Comparison of ENCODE assay signal across 15 cellular contexts in genomic region chr5:132251220-132251725, GRCh38. TPM values are rescaled to one million over a fixed set of nuclear protein-coding genes. Genes with fewer than 3 reads are reported as not detected.
DNase-seq lines count a peak whose midpoint lies in the region; ATAC-seq and TF ChIP-seq lines count a peak whose summit lies in the region.
"Had no signal": no experiment of that assay in that cellular context is flagged by ENCODE, and none has a peak within 500 bp of the region (broad histone marks: within the 10 kb centered on the region; RNA-seq: fewer than 3 reads in every experiment).

No MANE protein-coding gene starts in this region.

- H3K9ac ChIP-seq in mammary epithelial cell (ENCODE audit: insufficient read depth, low read length) = no peak overlapping the region

- H3K36me3 Mint-ChIP-seq in MCF 10A (ENCODE audit: insufficient read depth, unreplicated experiment) = peaks cover 4% of the 10 kb centered on the region
- H3K36me3 Mint-ChIP-seq: brain; stimulated activated memory B cell treated with anti-CD40 and anti-IgM and Interleukin-4, amounts not matched to agents 10 μg/mL and 1 μg/mL and 100 μg/mL, for 72 hours had no signal

- in situ Hi-C loops in mammary epithelial cell (cut with MboI; ENCODE audit: low sequenced_read_pairs in 2 of 2) = no loop called here

- 96% methylated on average over 9 of the region's 10 CpGs for WGBS in mammary epithelial cell (ENCODE audit: low coverage, missing lambda C conversion rate)

- H4K20me1 ChIP-seq in mammary epithelial cell (ENCODE audit: insufficient read depth, low read length) = no peaks in the 10 kb centered on the region

- H3K4me3 Mint-ChIP-seq in MCF 10A (ENCODE audit: unreplicated experiment) = no peak overlapping the region
- H3K4me3 Mint-ChIP-seq: activated T-cell treated with anti-CD3 and anti-CD28 coated beads, Interleukin-2, amount 50 U/mL, for 24 hours; brain; stimulated activated memory B cell treated with anti-CD40 and anti-IgM and Interleukin-4, amounts not matched to agents 10 μg/mL and 1 μg/mL and 100 μg/mL, for 72 hours had no signal

- H3K27me3 Mint-ChIP-seq in MCF 10A (ENCODE audit: insufficient read depth, unreplicated experiment) = no peaks in the 10 kb centered on the region

- intact Hi-C loops in MCF 10A (cut with micrococcal nuclease) = no loop called here
- intact Hi-C loops in mammary epithelial cell (cut with micrococcal nuclease) = no loop called here

- no peak for DNase-seq in MCF 10A (ENCODE audit: unreplicated experiment)
- DNase-seq in mammary epithelial cell = no peak
- peak in 48 of 61 donors; percentile 23 to 87 (median 58) for DNase-seq in caudate nucleus (lab: John Stamatoyannopoulos, UW)
- DNase-seq in myocyte (ENCODE audit: low read depth) = peak; percentile 98
- peak; percentile 38 for DNase-seq in ureter (ENCODE audit: low spot score)
- DNase-seq: activated T-cell treated with anti-CD3 and anti-CD28 coated beads, Interleukin-2, amount 50 U/mL, for 24 hours; NCI-H187 treated with DMSO at 0.1 percent for 48 hours; stimulated activated CD4-positive, alpha-beta T cell treated with anti-CD3 and anti-CD28 coated beads, Interleukin-2, amount 100 ng/mL, for 48 hours had no signal

- no peaks in the 10 kb centered on the region for H3K79me2 ChIP-seq in mammary epithelial cell (ENCODE audit: insufficient read depth, low read length)

- H3K27ac Mint-ChIP-seq in MCF 10A (ENCODE audit: low read depth, unreplicated experiment) = peak overlapping the region; percentile 70
- H3K27ac Mint-ChIP-seq: activated T-cell treated with anti-CD3 and anti-CD28 coated beads, Interleukin-2, amount 50 U/mL, for 24 hours; progenitor cell of endocrine pancreas; stimulated activated memory B cell treated with anti-CD40 and anti-IgM and Interleukin-4, amounts not matched to agents 10 μg/mL and 1 μg/mL and 100 μg/mL, for 72 hours had no signal

- peaks cover 26% of the 10 kb centered on the region for H3K4me1 Mint-ChIP-seq in MCF 10A (ENCODE audit: insufficient read depth, unreplicated experiment)
- H3K4me1 Mint-ChIP-seq: stimulated activated memory B cell treated with anti-CD40 and anti-IgM and Interleukin-4, amounts not matched to agents 10 μg/mL and 1 μg/mL and 100 μg/mL, for 72 hours had no signal

- H2AFZ ChIP-seq in mammary epithelial cell (ENCODE audit: low read depth, low read length) = no peak overlapping the region

- H3K27me3 ChIP-seq in mammary epithelial cell (ENCODE audit: insufficient read depth, low read length) = no peaks in the 10 kb centered on the region
- H3K27me3 ChIP-seq: SJSA1 had no signal

- TF ChIP-seq CTCF in MCF 10A (IDR thresholded peaks at IDR 0.05; ENCODE audit: unreplicated experiment) = no peak
- TF ChIP-seq CTCF in mammary epithelial cell (conservative IDR thresholded peaks at IDR 0.05 in 1 of 2, IDR thresholded peaks at IDR 0.05 in 1 of 2; ENCODE audit: extremely low read depth in 1 of 2, insufficient read depth in 1 of 2, low read depth in 1 of 2, low read length in 2 of 2) = no peak

- H3K36me3 ChIP-seq in mammary epithelial cell (ENCODE audit: insufficient read depth, low read length) = no peaks in the 10 kb centered on the region
- H3K36me3 ChIP-seq: SJSA1 had no signal

- H3K27ac ChIP-seq in mammary epithelial cell (ENCODE audit: insufficient read depth, low read depth, low read length) (no peak overlapping the region), caudate nucleus (ENCODE audit: low read depth, low read length) (peak overlapping the region; percentile 52)
- H3K27ac ChIP-seq: SJSA1 had no signal

- POLR2A ChIA-PET in MCF 10A (lab: Yijun Ruan, JAX) = interaction anchor here (0.6 to 2.6 kb wide), 2 partner anchors 11 to 42 kb away, joined by 4 to 11 read pairs; partner anchors contain the start of gene SLC22A4

- no TSS peak for BruUV-seq in MCF 10A (replicated peaks; lab: Mats Ljungman, UMichigan)
- no TSS peak for BruUV-seq in mammary epithelial cell (replicated peaks; lab: Mats Ljungman, UMichigan)

- H3K9me3 Mint-ChIP-seq in MCF 10A (ENCODE audit: unreplicated experiment) = peaks cover 7% of the 10 kb centered on the region

- ATAC-seq in GM21576 (IDR thresholded peaks at IDR 0.05; ENCODE audit: unreplicated experiment) = no peak
- ATAC-seq in HG03432 (IDR thresholded peaks at IDR 0.05; ENCODE audit: unreplicated experiment) = no peak
- no peak for ATAC-seq in HG03521 (IDR thresholded peaks at IDR 0.05; ENCODE audit: unreplicated experiment)
- ATAC-seq: stimulated activated memory B cell treated with anti-CD40 and anti-IgM and Interleukin-4, amounts not matched to agents 10 μg/mL and 1 μg/mL and 100 μg/mL, for 72 hours had no signal

- H3K4me2 ChIP-seq in mammary epithelial cell (ENCODE audit: insufficient read depth, low read depth, low read length) = no peak overlapping the region

- H3K4me1 ChIP-seq in mammary epithelial cell (ENCODE audit: insufficient read depth, low read length) = peaks cover 9% of the 10 kb centered on the region

- CTCF ChIA-PET in MCF 10A (lab: Yijun Ruan, JAX) (interaction anchor here (0.6 to 10.9 kb wide), 10 partner anchors 9 to 186 kb away, joined by 3 to 181 read pairs (median 6); no protein-coding TSS in a partner anchor), mammary epithelial cell (lab: Charles Lee; ENCODE audit: low non-redundant PET) (no interaction called here)

- no peak overlapping the region for H3K4me3 ChIP-seq in mammary epithelial cell (replicated peaks in 1 of 3; ENCODE audit: insufficient read depth in 1 of 3, low read depth in 2 of 3, low read length in 3 of 3)
- H3K4me3 ChIP-seq: SJSA1 had no signal

- dilution Hi-C loops in mammary epithelial cell (cut with HindIII; ENCODE audit: low sequenced_read_pairs) = no loop called here

- H3K9me3 ChIP-seq in mammary epithelial cell (replicated peaks; ENCODE audit: insufficient read depth, low read length) = no peaks in the 10 kb centered on the region
- H3K9me3 ChIP-seq: SJSA1 had no signal

RNA-seq across cellular contexts. Expression of gene PDLIM4, which starts 6.2 kb away (rescaled TPM):
- total RNA-seq in MCF 10A (2022) = 91.4 and 101 TPM in 2 replicates
- total RNA-seq in mammary epithelial cell = 100 to 1,000 TPM; 101 to 217 TPM
- 120 TPM for polyA plus RNA-seq in mammary epithelial cell
- polyA minus RNA-seq in mammary epithelial cell = 48.5 TPM
- total RNA-seq in myocyte = 220 and 230 TPM in 2 replicates
- 371 TPM for polyA plus RNA-seq in myocyte (2012)
- 33.9 TPM for total RNA-seq in ureter

RNA-seq across cellular contexts. Expression of gene P4HA2, which starts 23.6 kb away (rescaled TPM):
- total RNA-seq in MCF 10A (2022) = 53.1 and 91.1 TPM in 2 replicates
- total RNA-seq in mammary epithelial cell = 100 to 1,000 TPM; 103 to 142 TPM
- 134 TPM for polyA plus RNA-seq in mammary epithelial cell
- polyA minus RNA-seq in mammary epithelial cell = 255 TPM
- 304 and 381 TPM in 2 replicates for total RNA-seq in myocyte
- polyA plus RNA-seq in myocyte (2012) = 737 TPM
- 39.7 TPM for total RNA-seq in ureter

RNA-seq across cellular contexts. Expression of gene SLC22A4, which starts 42.9 kb away (rescaled TPM):
- total RNA-seq in MCF 10A (2022) (13.5 and 17.5 TPM in 2 replicates), mammary epithelial cell (1 to 10 TPM; 2.0 to 5.2 TPM), myocyte (2.3 and 2.5 TPM in 2 replicates), ureter (3.1 TPM)
- 2.1 TPM for polyA plus RNA-seq in mammary epithelial cell
- 5.6 TPM for polyA minus RNA-seq in mammary epithelial cell
- polyA plus RNA-seq in myocyte (2012) = 4.4 TPM

Comparison
In these comparisons a context has a peak if more than half of its experiments do, and no peak if none do; other contexts are left out.
1. DNase-seq: peak in caudate nucleus (48 of 61), myocyte (single experiment) and ureter (single experiment); none in MCF 10A (single experiment) and mammary epithelial cell (single experiment).